In the genomic region with DNA sequence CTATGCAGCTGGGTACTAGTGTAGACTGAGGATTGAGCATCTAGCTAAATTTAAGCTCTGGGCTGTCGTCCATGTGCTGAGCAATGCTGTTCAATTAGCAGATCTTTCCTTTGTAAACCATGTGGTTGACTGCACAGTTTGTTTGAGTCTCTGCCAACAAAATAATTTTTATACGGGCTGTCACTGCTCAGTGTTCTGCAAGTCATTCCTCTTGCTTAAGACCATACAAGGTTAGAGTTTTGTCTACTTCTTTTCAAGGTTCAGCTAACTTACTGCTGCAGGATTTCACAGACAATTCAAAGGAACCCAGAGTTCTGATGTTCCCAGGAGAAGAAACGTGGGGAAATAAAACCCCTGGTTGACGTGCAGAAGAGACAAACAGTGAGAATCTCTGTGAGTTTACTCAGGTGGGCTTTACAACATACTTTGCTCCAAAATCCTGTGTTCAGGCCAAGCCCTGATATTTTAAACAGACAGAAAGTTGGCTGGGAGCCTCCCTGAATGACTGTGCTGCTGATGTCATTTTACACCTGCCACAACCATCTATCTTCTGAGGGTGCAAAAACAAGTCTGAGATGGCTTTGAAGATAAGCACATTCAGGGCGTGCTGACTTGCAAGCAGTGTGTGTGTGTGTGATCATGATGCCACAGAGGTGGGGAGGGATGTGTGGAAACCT, we compare ENCODE assay signal across 8 cellular contexts.
DNase-seq lines count a peak whose midpoint lies in the region; ATAC-seq and TF ChIP-seq lines count a peak whose summit lies in the region.

No MANE protein-coding gene starts in this region.

- CTCF ChIA-PET in MCF 10A (lab: Yijun Ruan, JAX), result no interaction called here

- H3K36me3 Mint-ChIP-seq in MCF 10A (ENCODE audit: insufficient read depth, unreplicated experiment) (no peaks in the 10 kb centered on the region), type B pancreatic cell (no peaks in the 10 kb centered on the region)

- H3K4me3 Mint-ChIP-seq in MCF 10A (ENCODE audit: unreplicated experiment) (no peak overlapping the region), type B pancreatic cell (peak overlapping the region; percentile 64)

- BruUV-seq in MCF 10A (replicated peaks; lab: Mats Ljungman, UMichigan), result no TSS peak

- H3K27ac Mint-ChIP-seq in MCF 10A (ENCODE audit: low read depth, unreplicated experiment), result peak overlapping the region; percentile 83
- peak overlapping the region; percentile 98 for H3K27ac Mint-ChIP-seq in type B pancreatic cell

- peak; percentile 4 for DNase-seq in COR-L47 (lab: John Stamatoyannopoulos, UW)
- DNase-seq in NCI-H1694 treated with DMSO at 0.1 percent for 48 hours (lab: John Stamatoyannopoulos, UW), result peak; percentile 85
- peak; percentile 85 for DNase-seq in MCF 10A (ENCODE audit: unreplicated experiment)
- peak in 1 of 2 donors; percentile 66 for DNase-seq in left colon
- no peak for DNase-seq in type B pancreatic cell (ENCODE audit: extremely low spot score, unreplicated experiment)
- no peak for DNase-seq in foreskin melanocyte
- no peak for DNase-seq in NCI-H82 (lab: John Stamatoyannopoulos, UW)
- DNase-seq in substantia nigra (lab: John Stamatoyannopoulos, UW), result no peak

- POLR2A ChIA-PET in MCF 10A (lab: Yijun Ruan, JAX), result interaction anchor here (0.7 to 1.9 kb wide), 13 partner anchors 11 to 309 kb away, joined by 3 to 11 read pairs (median 4); no protein-coding TSS in a partner anchor

- no peak overlapping the region for H3K27ac ChIP-seq in substantia nigra (ENCODE audit: low read depth, low read length, poor library complexity, severe bottlenecking)

- H3K27me3 Mint-ChIP-seq in MCF 10A (ENCODE audit: insufficient read depth, unreplicated experiment) (no peaks in the 10 kb centered on the region), type B pancreatic cell (peaks cover 3% of the 10 kb centered on the region)

- H3K4me1 Mint-ChIP-seq in MCF 10A (ENCODE audit: insufficient read depth, unreplicated experiment) (peaks cover 36% of the 10 kb centered on the region), type B pancreatic cell (ENCODE audit: unreplicated experiment) (peaks cover 33% of the 10 kb centered on the region)

- ATAC-seq in left colon, result peak; percentile 64

- no peaks in the 10 kb centered on the region for H3K9me3 Mint-ChIP-seq in MCF 10A (ENCODE audit: unreplicated experiment)
- H3K9me3 Mint-ChIP-seq in type B pancreatic cell, result no peaks in the 10 kb centered on the region

- intact Hi-C loops in MCF 10A (cut with micrococcal nuclease), result no loop called here
- intact Hi-C loops in left colon (cut with DNase I, micrococcal nuclease), result no loop called here

- TF ChIP-seq CTCF in MCF 10A (IDR thresholded peaks at IDR 0.05; ENCODE audit: unreplicated experiment), result no peak
- no peak for TF ChIP-seq CTCF in type B pancreatic cell (conservative IDR thresholded peaks at IDR 0.05)

Comparison
In these comparisons a context has a peak if more than half of its experiments do, and no peak if none do; other contexts are left out.
1. DNase-seq: peak in COR-L47 (single experiment), NCI-H1694 treated with DMSO at 0.1 percent for 48 hours (single experiment) and MCF 10A (single experiment); none in type B pancreatic cell (single experiment), foreskin melanocyte (single experiment), NCI-H82 (single experiment) and substantia nigra (0 of 49).